In genomic region chr12:95439578-95440230, GRCh38 we compare ENCODE assay signal across 13 cellular contexts.
"Had no signal": no experiment of that assay in that cellular context is flagged by ENCODE, and none has a peak within 500 bp of the region (broad histone marks: within the 10 kb centered on the region; RNA-seq: fewer than 3 reads in every experiment).

No MANE protein-coding gene starts in this region.

- H3K4me1 ChIP-seq: gastroesophageal sphincter, left lung, thyroid gland had no signal

- H2AFZ ChIP-seq: hepatocyte had no signal

- H3K79me2 ChIP-seq: hepatocyte had no signal

- H3K4me3 ChIP-seq: gastroesophageal sphincter, hepatocyte, left lung, thyroid gland had no signal

- H3K27ac ChIP-seq: gastroesophageal sphincter, hepatocyte, left lung, thyroid gland had no signal

- H3K36me3 ChIP-seq: gastroesophageal sphincter, left lung, thyroid gland had no signal

- H3K27me3 ChIP-seq: gastroesophageal sphincter, hepatocyte, left lung, thyroid gland had no signal

- ATAC-seq: activated CD4-positive, CD25-positive, alpha-beta regulatory T cell treated with anti-CD3 and anti-CD28 coated beads, Interleukin-2, amount 50 U/mL, for 24 hours; gastroesophageal sphincter; left lung; natural killer cell; stimulated activated effector memory CD8-positive, alpha-beta T cell treated with anti-CD3 and anti-CD28 coated beads, Interleukin-12 subunit alpha, Interleukin-12 subunit beta, amount 100 ng/mL, for 72 hours had no signal

- H3K4me2 ChIP-seq: hepatocyte had no signal

- FAIRE-seq: kidney had no signal

- H3K9me3 ChIP-seq: gastroesophageal sphincter, left lung, thyroid gland had no signal

- DNase-seq: activated CD4-positive, alpha-beta T cell treated with anti-CD3 and anti-CD28 coated beads, Interleukin-2, amount 50 U/mL, for 1 hour; activated CD8-positive, alpha-beta memory T cell treated with anti-CD3 and anti-CD28 coated beads for 24 hours; activated gamma-delta T cell treated with Interleukin-2 at 50 U/mL for 16 hours; amniotic stem cell; kidney; left lung; mammary epithelial cell; natural killer cell; thyroid gland had no signal
